In genomic region chr6:2225422-2226392, GRCh38 we compare ENCODE assay signal across 1 cellular context.
A peak's percentile ranks its signal among the peaks of the same experiment; 100 is the strongest.
TF ChIP-seq lines count a peak whose summit lies in the region.

No MANE protein-coding gene starts in this region.

TF ChIP-seq in HepG2, 621 proteins besides CTCF, POLR2A, EP300 and RAD21 (continued from another document and continues in another):
- TF ChIP-seq ZNF280D (CRISPR knock-in tag; IDR thresholded peaks at IDR 0.05) (peak; percentile 77; the same call in 1 of the 2 replicates), ZNF460 (CRISPR knock-in tag; IDR thresholded peaks at IDR 0.05; ENCODE audit: borderline replicate concordance) (no peak; the same call in 1 of the 2 replicates), ZIK1 (CRISPR knock-in tag; IDR thresholded peaks at IDR 0.05; ENCODE audit: borderline replicate concordance, low read depth) (no peak), GFI1 (CRISPR knock-in tag; IDR thresholded peaks at IDR 0.05; ENCODE audit: borderline replicate concordance) (peak; percentile 94), ATF1 (CRISPR knock-in tag; IDR thresholded peaks at IDR 0.05) (peak; percentile 73), FOXK1 (CRISPR knock-in tag; IDR thresholded peaks at IDR 0.05; ENCODE audit: borderline replicate concordance, low read depth) (peak; percentile 80), NCOA1 (CRISPR knock-in tag; IDR thresholded peaks at IDR 0.05) (peak; percentile 74; the same call in 1 of the 2 replicates), ZNF232 (CRISPR knock-in tag; IDR thresholded peaks at IDR 0.05; ENCODE audit: borderline replicate concordance) (peak; percentile 35; the same call in 1 of the 2 replicates), TRAFD1 (CRISPR knock-in tag; IDR thresholded peaks at IDR 0.05; ENCODE audit: borderline replicate concordance) (no peak), TEAD3 (CRISPR knock-in tag; optimal IDR thresholded peaks at IDR 0.05; ENCODE audit: borderline replicate concordance) (peak; percentile 94), GABPB1 (CRISPR knock-in tag; IDR thresholded peaks at IDR 0.05) (no peak; the same call in none of the 2 replicates), KDM5A (IDR thresholded peaks at IDR 0.05; ENCODE audit: borderline replicate concordance, low read length) (no peak), MLLT10 (CRISPR knock-in tag; IDR thresholded peaks at IDR 0.05) (no peak), ZSCAN21 (CRISPR knock-in tag; IDR thresholded peaks at IDR 0.05; ENCODE audit: borderline replicate concordance) (no peak), KIAA2018 (CRISPR knock-in tag; IDR thresholded peaks at IDR 0.05; ENCODE audit: borderline replicate concordance) (no peak), ZNF550 (CRISPR knock-in tag; IDR thresholded peaks at IDR 0.05; ENCODE audit: borderline replicate concordance) (no peak), RBFOX2 (IDR thresholded peaks at IDR 0.05; ENCODE audit: low read depth, low read length) (no peak), GLI4 (CRISPR knock-in tag; IDR thresholded peaks at IDR 0.05; ENCODE audit: borderline replicate concordance) (no peak), DRAP1 (CRISPR knock-in tag; IDR thresholded peaks at IDR 0.05) (peak; percentile 85), ISL2 (CRISPR knock-in tag; IDR thresholded peaks at IDR 0.05) (peak; percentile 99), ADNP (CRISPR knock-in tag; IDR thresholded peaks at IDR 0.05) (no peak), ZNF766 (CRISPR knock-in tag; IDR thresholded peaks at IDR 0.05; ENCODE audit: borderline replicate concordance) (no peak), ARHGAP35 (CRISPR knock-in tag; IDR thresholded peaks at IDR 0.05; ENCODE audit: borderline replicate concordance) (no peak), PREB (CRISPR knock-in tag; IDR thresholded peaks at IDR 0.05) (no peak), NR1H2 (CRISPR knock-in tag; IDR thresholded peaks at IDR 0.05; ENCODE audit: borderline replicate concordance, low read depth) (no peak), ZNF253 (CRISPR knock-in tag; IDR thresholded peaks at IDR 0.05; ENCODE audit: borderline replicate concordance) (no peak), RXRA (CRISPR knock-in tag; IDR thresholded peaks at IDR 0.05) (peak; percentile 84; the same call in 1 of the 2 replicates), SAFB2 (CRISPR knock-in tag; IDR thresholded peaks at IDR 0.05; ENCODE audit: borderline replicate concordance, low read depth) (no peak; the same call in 1 of the 2 replicates), ETV5 (CRISPR knock-in tag; IDR thresholded peaks at IDR 0.05; ENCODE audit: borderline replicate concordance) (peak; percentile 99), ZNF24 (IDR thresholded peaks at IDR 0.05) (0 out of 2 replicates have a peak, but pooled peaks have one; percentile 10), ZBTB4 (CRISPR knock-in tag; IDR thresholded peaks at IDR 0.05; ENCODE audit: borderline replicate concordance) (no peak; the same call in 1 of the 2 replicates), CEBPB (IDR thresholded peaks at IDR 0.05; ENCODE audit: borderline replicate concordance, low read depth, low read length) (peak; percentile 96), ZNF687 (CRISPR knock-in tag; IDR thresholded peaks at IDR 0.05) (no peak)
